In the genomic region with DNA sequence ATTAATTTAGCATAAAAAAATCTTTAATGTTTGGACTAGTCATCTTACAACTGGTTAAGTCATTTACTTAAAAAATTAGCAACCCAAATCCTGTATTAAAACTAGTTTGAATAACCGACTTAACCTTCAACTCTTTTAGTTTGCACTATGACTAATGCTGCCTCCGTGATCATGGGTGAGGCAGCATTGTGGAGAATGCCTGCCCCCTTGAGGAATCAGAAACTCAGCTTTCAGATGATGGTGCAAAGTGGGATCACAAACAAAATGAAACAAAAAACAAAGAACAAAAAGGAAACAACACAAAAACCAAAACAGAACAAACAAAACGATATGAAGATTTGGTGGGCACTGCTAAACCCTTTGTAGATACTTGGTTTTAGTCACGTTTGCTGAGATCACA, we compare ENCODE assay signal across 8 cellular contexts.
DNase-seq lines count a peak whose midpoint lies in the region; ATAC-seq and TF ChIP-seq lines count a peak whose summit lies in the region.

No MANE protein-coding gene starts in this region.

- no peaks in the 10 kb centered on the region for H4K20me1 ChIP-seq in smooth muscle cell (ENCODE audit: low read depth)

- H3K9me3 ChIP-seq in Panc1 (ENCODE audit: control insufficient read depth, insufficient read depth, low read depth, low read length), result no peaks in the 10 kb centered on the region
- H3K9me3 ChIP-seq in smooth muscle cell (replicated peaks; ENCODE audit: low read depth), result no peaks in the 10 kb centered on the region

- H3K4me2 ChIP-seq in smooth muscle cell, result no peak overlapping the region

- H3K4me1 ChIP-seq in Panc1 (ENCODE audit: control insufficient read depth, insufficient read depth, low read length), result no peaks in the 10 kb centered on the region
- H3K4me1 ChIP-seq in smooth muscle cell (ENCODE audit: low read depth), result no peaks in the 10 kb centered on the region

- H3F3A ChIP-seq in smooth muscle cell (ENCODE audit: low read depth), result no peaks in the 10 kb centered on the region

- intact Hi-C loops in Panc1 (cut with micrococcal nuclease; ENCODE audit: unreplicated experiment), result loop anchor here (2.0 kb wide), 1 partner anchor 78 kb away; no protein-coding TSS in a partner anchor

- ATAC-seq in Panc1, result no peak

- H3K79me2 ChIP-seq in smooth muscle cell (ENCODE audit: low read depth), result no peaks in the 10 kb centered on the region

- H3K27me3 ChIP-seq in Panc1 (ENCODE audit: control insufficient read depth, insufficient read depth, low read length) (no peaks in the 10 kb centered on the region), smooth muscle cell (ENCODE audit: low read depth) (no peaks in the 10 kb centered on the region)

- BruUV-seq in Panc1 (replicated peaks; lab: Mats Ljungman, UMichigan), result no TSS peak

- H3K9ac ChIP-seq in smooth muscle cell (ENCODE audit: low read depth), result no peak overlapping the region

- H3K36me3 ChIP-seq in Panc1 (ENCODE audit: control insufficient read depth, insufficient read depth, low read length) (no peaks in the 10 kb centered on the region), smooth muscle cell (ENCODE audit: low read depth) (no peaks in the 10 kb centered on the region)

- H2AFZ ChIP-seq in smooth muscle cell (ENCODE audit: low read depth), result no peak overlapping the region

- peak; percentile 38 for DNase-seq in NCI-H1092 (lab: John Stamatoyannopoulos, UW)
- DNase-seq in NCI-H1092 treated with DMSO at 0.1 percent for 48 hours (lab: John Stamatoyannopoulos, UW), result no peak
- DNase-seq in Panc1 (ENCODE audit: low read depth, low spot score), result no peak
- peak; percentile 20 to 60 for DNase-seq in foreskin fibroblast
- no peak for DNase-seq in smooth muscle cell (lab: John Stamatoyannopoulos, UW; ENCODE audit: unreplicated experiment)
- DNase-seq in T1000 (lab: John Stamatoyannopoulos, UW), result no peak
- no peak for DNase-seq in stimulated activated CD4-positive, alpha-beta T cell treated with anti-CD3 and anti-CD28 coated beads, Interleukin-1b, Interleukin-23, amount 100 ng/mL, for 48 hours
- DNase-seq in SHP77 (lab: John Stamatoyannopoulos, UW), result no peak

- H3K27ac ChIP-seq in Panc1 (ENCODE audit: low read length) (no peak overlapping the region), smooth muscle cell (ENCODE audit: low read depth) (no peak overlapping the region)

- POLR2A ChIA-PET in Panc1 (lab: Charles Lee), result no interaction called here

- TF ChIP-seq CTCF in Panc1 (IDR thresholded peaks at IDR 0.05) (peak; percentile 31), foreskin fibroblast (IDR thresholded peaks at IDR 0.05; ENCODE audit: low read depth, low read length) (peak; percentile 22), smooth muscle cell (IDR thresholded peaks at IDR 0.05; ENCODE audit: borderline replicate concordance, insufficient read depth, poor library complexity, severe bottlenecking) (peak; percentile 46)

- WGBS in smooth muscle cell (ENCODE audit: low lambda C conversion rate), result 26% methylated on average over 4 of the region's 4 CpGs

- H3K4me3 ChIP-seq in Panc1 (ENCODE audit: low read depth in 2 of 2, low read length in 2 of 2), result no peak overlapping the region
- H3K4me3 ChIP-seq in foreskin fibroblast (ENCODE audit: low read depth in 1 of 2, low read length in 2 of 2), result no peak overlapping the region
- H3K4me3 ChIP-seq in smooth muscle cell, result no peak overlapping the region

- CTCF ChIA-PET in Panc1 (lab: Charles Lee), result interaction anchor here (0.7 kb wide), 1 partner anchor 469 kb away, joined by 4 read pairs; no protein-coding TSS in a partner anchor

- in situ Hi-C loops in Panc1 (cut with HindIII; ENCODE audit: low pct_unique_long_range_greater_than_20kb, low sequenced_read_pairs), result no loop called here

Comparison
In these comparisons a context has a peak if more than half of its experiments do, and no peak if none do; other contexts are left out.
1. DNase-seq: peak in NCI-H1092 (single experiment) and foreskin fibroblast (2 of 2); none in NCI-H1092 treated with DMSO at 0.1 percent for 48 hours (single experiment), Panc1 (single experiment), smooth muscle cell (single experiment), T1000 (single experiment), stimulated activated CD4-positive, alpha-beta T cell treated with anti-CD3 and anti-CD28 coated beads, Interleukin-1b, Interleukin-23, amount 100 ng/mL, for 48 hours (single experiment) and SHP77 (0 of 2).
2. Peak in every context shown above with its lines, with median percentiles within 50 percentile points of each other: CTCF ChIP-seq.